Comparison of ENCODE assay signal across 1 cellular context in the genomic region with DNA sequence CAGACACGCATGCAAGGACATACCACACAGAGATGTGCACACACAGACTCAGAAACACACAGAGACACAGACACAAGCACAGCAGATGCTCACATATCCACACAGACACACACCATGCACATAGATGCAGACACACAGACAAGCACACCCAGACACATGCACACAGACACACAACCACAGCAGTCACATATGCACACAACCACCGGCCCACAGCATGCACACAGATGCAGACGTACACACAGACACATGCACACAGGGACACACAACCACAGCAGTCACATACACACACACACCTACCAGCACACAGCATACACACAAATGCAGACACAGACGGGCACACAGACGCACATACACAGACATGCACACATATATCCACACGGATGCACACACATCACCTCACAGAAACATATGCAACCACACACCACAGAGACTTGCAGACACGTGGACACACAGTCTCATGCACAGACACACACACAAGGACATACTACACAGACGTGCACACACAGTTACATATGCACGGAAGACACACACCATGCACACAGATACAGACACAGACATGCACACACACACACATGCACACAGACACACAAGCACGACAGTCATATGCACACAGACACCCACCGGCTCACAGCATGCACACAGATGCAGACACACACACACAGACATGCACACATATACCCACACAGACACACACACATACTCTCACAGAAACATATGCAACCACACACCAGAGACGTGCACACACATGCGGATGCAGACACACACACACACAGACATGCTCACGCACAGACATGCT.
TF ChIP-seq lines count a peak whose summit lies in the region.

No MANE protein-coding gene starts in this region.

TF ChIP-seq in H1, 55 proteins besides CTCF, POLR2A, EP300 and RAD21 (continued from another document):
- TF ChIP-seq, protein P1, sequence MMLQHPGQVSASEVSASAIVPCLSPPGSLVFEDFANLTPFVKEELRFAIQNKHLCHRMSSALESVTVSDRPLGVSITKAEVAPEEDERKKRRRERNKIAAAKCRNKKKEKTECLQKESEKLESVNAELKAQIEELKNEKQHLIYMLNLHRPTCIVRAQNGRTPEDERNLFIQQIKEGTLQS (IDR thresholded peaks at IDR 0.05; ENCODE audit: insufficient read depth, low read depth, low read length), result no peak
- TF ChIP-seq RXRA (IDR thresholded peaks at IDR 0.05; ENCODE audit: insufficient read depth, low read depth, low read length), result no peak
